14 cellular contexts compared by ENCODE assay signal in genomic region chr4:3861720-3862639, GRCh38.
"Had no signal": no experiment of that assay in that cellular context is flagged by ENCODE, and none has a peak within 500 bp of the region (broad histone marks: within the 10 kb centered on the region; RNA-seq: fewer than 3 reads in every experiment).

No MANE protein-coding gene starts in this region.

- H3K9me3 Mint-ChIP-seq: activated naive CD4-positive, alpha-beta T cell treated with anti-CD3 and anti-CD28 coated beads for 36 hours; activated T-helper 17 cell treated with anti-CD3 and anti-CD28 coated beads, Interleukin-2, amount 50 U/mL, for 72 hours; stimulated activated effector memory CD8-positive, alpha-beta T cell treated with anti-CD3 and anti-CD28 coated beads, Interleukin-12 subunit alpha, Interleukin-12 subunit beta, amount 100 ng/mL, for 72 hours had no signal

- H3K4me1 Mint-ChIP-seq: activated T-helper 17 cell treated with anti-CD3 and anti-CD28 coated beads, Interleukin-2, amount 50 U/mL, for 72 hours; naive B cell had no signal

- H3K36me3 ChIP-seq: ascending aorta, breast epithelium, gastroesophageal sphincter, heart right ventricle, neutrophil, tibial artery had no signal

- DNase-seq: activated CD4-positive, alpha-beta T cell treated with anti-CD3 and anti-CD28 coated beads, Interleukin-2, amount 50 U/mL, for 1 hour; activated naive CD4-positive, alpha-beta T cell treated with anti-CD3 and anti-CD28 coated beads for 36 hours; mammary epithelial cell; naive B cell; retina; SW 1271; tibial artery had no signal

- H3K27ac ChIP-seq: ascending aorta, breast epithelium, neutrophil, tibial artery had no signal

- H3K36me3 Mint-ChIP-seq: naive B cell; stimulated activated effector memory CD8-positive, alpha-beta T cell treated with anti-CD3 and anti-CD28 coated beads, Interleukin-12 subunit alpha, Interleukin-12 subunit beta, amount 100 ng/mL, for 72 hours had no signal

- H3K27ac Mint-ChIP-seq: activated naive CD4-positive, alpha-beta T cell treated with anti-CD3 and anti-CD28 coated beads for 36 hours; activated T-helper 17 cell treated with anti-CD3 and anti-CD28 coated beads, Interleukin-2, amount 50 U/mL, for 72 hours; naive B cell; stimulated activated effector memory CD8-positive, alpha-beta T cell treated with anti-CD3 and anti-CD28 coated beads, Interleukin-12 subunit alpha, Interleukin-12 subunit beta, amount 100 ng/mL, for 72 hours had no signal

- H3K9me3 ChIP-seq: ascending aorta, breast epithelium, gastroesophageal sphincter, heart right ventricle, neutrophil, tibial artery had no signal

- H3K4me1 ChIP-seq: ascending aorta, breast epithelium, gastroesophageal sphincter had no signal

- H3K4me3 Mint-ChIP-seq: activated naive CD4-positive, alpha-beta T cell treated with anti-CD3 and anti-CD28 coated beads for 36 hours; activated T-helper 17 cell treated with anti-CD3 and anti-CD28 coated beads, Interleukin-2, amount 50 U/mL, for 72 hours; naive B cell; stimulated activated effector memory CD8-positive, alpha-beta T cell treated with anti-CD3 and anti-CD28 coated beads, Interleukin-12 subunit alpha, Interleukin-12 subunit beta, amount 100 ng/mL, for 72 hours had no signal

- H3K4me3 ChIP-seq: ascending aorta, breast epithelium, gastroesophageal sphincter, tibial artery had no signal
